In the genomic region with DNA sequence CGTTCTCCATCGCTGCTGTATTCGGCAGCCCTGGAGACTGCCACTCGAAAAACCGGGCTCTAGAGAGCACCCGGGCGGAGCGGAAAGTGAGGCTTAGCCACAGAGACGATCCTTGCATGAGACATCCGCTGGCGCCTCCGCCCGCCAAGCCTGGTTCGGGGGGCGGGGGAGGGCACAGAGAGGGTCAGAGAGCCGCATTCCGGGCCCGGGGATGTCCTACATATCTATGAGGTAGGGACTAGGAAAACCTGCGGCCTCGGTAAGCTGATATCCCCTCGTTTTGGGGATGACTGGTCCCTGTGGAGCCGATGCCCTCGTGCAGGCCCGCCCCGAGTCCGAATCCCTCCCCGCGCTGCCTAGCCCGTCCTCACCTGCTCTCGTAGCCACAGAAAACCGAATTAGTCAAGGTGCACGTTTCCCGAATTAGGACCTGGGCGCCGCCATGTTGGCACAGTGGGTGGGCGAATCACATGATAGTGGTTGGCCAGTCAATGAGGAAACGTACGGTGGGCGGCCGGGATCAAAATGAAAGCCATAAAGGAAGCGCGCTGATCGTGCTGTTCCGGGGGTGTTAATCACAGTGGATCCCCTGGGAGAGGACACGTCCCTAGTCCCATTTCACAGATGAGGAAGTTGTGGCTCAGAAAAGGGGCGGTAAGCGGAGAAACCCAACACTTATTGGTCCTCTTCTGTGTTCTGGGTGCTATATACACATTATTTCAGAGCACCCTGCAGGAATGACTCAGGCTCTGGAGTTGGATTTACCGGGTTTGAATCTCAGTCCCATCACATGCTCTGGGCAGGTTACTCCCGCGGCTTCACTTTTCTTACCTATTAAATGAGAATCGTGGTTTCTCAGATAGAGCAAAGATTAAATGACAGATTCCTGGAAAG, we compare ENCODE assay signal across 8 cellular contexts. TPM values are rescaled to one million over a fixed set of nuclear protein-coding genes. Genes with fewer than 3 reads are reported as not detected.
DNase-seq lines count a peak whose midpoint lies in the region; ATAC-seq, FAIRE-seq and TF ChIP-seq lines count a peak whose summit lies in the region.

Gene TRMT1, minus strand, starts transcription at position 459 of the 894 bp plus-strand sequence. Its CDS starts 341 bp downstream, at position 118.

- peaks cover 0 to 2% of the 10 kb centered on the region in 2 donors for H3K36me3 ChIP-seq in kidney (ENCODE audit: control insufficient read depth in 1 of 2, insufficient read depth in 2 of 2, low read length in 2 of 2)

- H3K9me3 ChIP-seq in kidney (ENCODE audit: control insufficient read depth in 1 of 2, low read length in 2 of 2) = no peaks in the 10 kb centered on the region

- TF ChIP-seq CTCF in kidney (IDR thresholded peaks at IDR 0.05; ENCODE audit: borderline replicate concordance, extremely low read depth, insufficient read depth) = no peak

- peak within 1 kb of the TSS; percentile 93 for H3K27ac Mint-ChIP-seq in central memory CD8-positive, alpha-beta T cell (ENCODE audit: low read depth)

- H3K27ac ChIP-seq in kidney (ENCODE audit: low read depth in 2 of 2, low read length in 2 of 2) = peak within 1 kb of the TSS; percentile 39 to 67

- ATAC-seq in HG03135 (IDR thresholded peaks at IDR 0.05; ENCODE audit: unreplicated experiment) (peak; percentile 45), GM21526 (IDR thresholded peaks at IDR 0.05; ENCODE audit: low FRiP score, unreplicated experiment) (no peak)
- peak; percentile 62 for ATAC-seq in central memory CD8-positive, alpha-beta T cell (replicated peaks; ENCODE audit: extremely low read depth, poor library complexity, severe bottlenecking)

- peaks cover 14 to 28% of the 10 kb centered on the region in 2 donors for H3K4me1 ChIP-seq in kidney (ENCODE audit: control insufficient read depth in 1 of 2, insufficient read depth in 1 of 2, low read depth in 1 of 2, low read length in 2 of 2)

- H3K4me1 Mint-ChIP-seq in central memory CD8-positive, alpha-beta T cell = peaks cover 47% of the 10 kb centered on the region

- H3K36me3 Mint-ChIP-seq in central memory CD8-positive, alpha-beta T cell (ENCODE audit: insufficient read depth) = peaks cover 22% of the 10 kb centered on the region

- H3K4me3 ChIP-seq in kidney (ENCODE audit: low read length in 2 of 2) = peak within 1 kb of the TSS; percentile 91 to 98

- peak; percentile 10 for TF ChIP-seq POLR2A in GM10847 (IDR thresholded peaks at IDR 0.05; ENCODE audit: extremely low read depth, insufficient read length)

- no peak for FAIRE-seq in kidney (lab: Jason Lieb, UNC)

- DNase-seq in NCI-H345 treated with DMSO at 0.1 percent for 48 hours (lab: John Stamatoyannopoulos, UW; ENCODE audit: unreplicated experiment) (peak; percentile 40), kidney (peak; percentile 96)
- DNase-seq in activated CD4-positive, CD25-positive, alpha-beta regulatory T cell treated with anti-CD3 and anti-CD28 coated beads, Interleukin-2, amount 50 U/mL, for 16 hours (ENCODE audit: low read depth, low spot score) = peak; percentile 85
- peak; percentile 76 to 77 for DNase-seq in central memory CD8-positive, alpha-beta T cell (ENCODE audit: low spot score in 2 of 2)
- peak; percentile 89 to 93 (median 91) for DNase-seq in stimulated activated CD4-positive, alpha-beta T cell treated with anti-CD3 and anti-CD28 coated beads, Interleukin-12 subunit alpha, Interleukin-12 subunit beta, amount 100 ng/mL, for 48 hours (ENCODE audit: low read depth in 2 of 3, low spot score in 1 of 3)

- peak within 1 kb of the TSS; percentile 91 for H3K4me3 Mint-ChIP-seq in central memory CD8-positive, alpha-beta T cell

- intact Hi-C loops in kidney (cut with DNase I) = no loop called here

- H3K27me3 Mint-ChIP-seq in central memory CD8-positive, alpha-beta T cell = no peaks in the 10 kb centered on the region

- H3K9me3 Mint-ChIP-seq in central memory CD8-positive, alpha-beta T cell = no peaks in the 10 kb centered on the region

- peak within 1 kb of the TSS; percentile 71 to 84 for H3K9ac ChIP-seq in kidney (ENCODE audit: low read length in 2 of 2)

RNA-seq across cellular contexts. Expression of gene TRMT1, which starts in this region (rescaled TPM):
- total RNA-seq in kidney = 40.0 TPM
- 22.7 TPM for polyA plus RNA-seq in kidney (ENCODE audit: insufficient read depth, low read depth, low replicate concordance)

Comparison
In these comparisons a context has a peak if more than half of its experiments do, and no peak if none do; other contexts are left out.
1. DNase-seq: peak in every context shown above with its lines; median percentile 96 in kidney; 91 in stimulated activated CD4-positive, alpha-beta T cell treated with anti-CD3 and anti-CD28 coated beads, Interleukin-12 subunit alpha, Interleukin-12 subunit beta, amount 100 ng/mL, for 48 hours; 85 in activated CD4-positive, CD25-positive, alpha-beta regulatory T cell treated with anti-CD3 and anti-CD28 coated beads, Interleukin-2, amount 50 U/mL, for 16 hours; 76 in central memory CD8-positive, alpha-beta T cell; 40 in NCI-H345 treated with DMSO at 0.1 percent for 48 hours.